Comparison of ENCODE assay signal across 2 cellular contexts in genomic region chr4:119730644-119730995, GRCh38.
TF ChIP-seq lines count a peak whose summit lies in the region.

No MANE protein-coding gene starts in this region.

TF ChIP-seq in SK-N-SH, 30 proteins besides CTCF, POLR2A, EP300 and RAD21 (continued from another document):
- TF ChIP-seq USF2 (IDR thresholded peaks at IDR 0.05; ENCODE audit: borderline replicate concordance, low read depth, low read length) (no peak), NRF1 (IDR thresholded peaks at IDR 0.05; ENCODE audit: low read depth, low read length) (no peak), REST (IDR thresholded peaks at IDR 0.05; ENCODE audit: low read depth, low read length) (no peak), SMC3 (IDR thresholded peaks at IDR 0.05; ENCODE audit: low read depth, low read length) (no peak), RXRA (IDR thresholded peaks at IDR 0.05; ENCODE audit: borderline replicate concordance, low read depth) (no peak), MAX (IDR thresholded peaks at IDR 0.05; ENCODE audit: low read depth) (no peak), FOXM1 (IDR thresholded peaks at IDR 0.05; ENCODE audit: low read depth) (no peak), TAF1 (IDR thresholded peaks at IDR 0.05; ENCODE audit: borderline replicate concordance, low read depth, low read length) (no peak), MEF2A (IDR thresholded peaks at IDR 0.05; ENCODE audit: borderline replicate concordance, low read depth) (no peak), ELF1 (IDR thresholded peaks at IDR 0.05) (no peak), SIN3A (IDR thresholded peaks at IDR 0.05; ENCODE audit: borderline replicate concordance, low read depth, low read length) (no peak), FOSL2 (IDR thresholded peaks at IDR 0.05; ENCODE audit: borderline replicate concordance, low read depth) (no peak)

TF ChIP-seq in SK-N-SH treated with all-trans-retinoic acid at 6 μM for 48 hours, 23 proteins besides CTCF, POLR2A, EP300 and RAD21 (continued from another document):
- TF ChIP-seq PATZ1 (CRISPR knock-in tag; IDR thresholded peaks at IDR 0.05; ENCODE audit: borderline replicate concordance) = no peak
- no peak for TF ChIP-seq CSRNP3 (CRISPR knock-in tag; IDR thresholded peaks at IDR 0.05)
- TF ChIP-seq CREB5 (CRISPR knock-in tag; IDR thresholded peaks at IDR 0.05; ENCODE audit: low read depth) = no peak
- TF ChIP-seq CSDC2 (CRISPR knock-in tag; IDR thresholded peaks at IDR 0.05) = no peak
- TF ChIP-seq ZNF565 (CRISPR knock-in tag; conservative IDR thresholded peaks at IDR 0.05; ENCODE audit: low read depth) = no peak
- TF ChIP-seq POU6F1 (CRISPR knock-in tag; IDR thresholded peaks at IDR 0.05; ENCODE audit: borderline replicate concordance, low read depth) = no peak
